In the genomic region with DNA sequence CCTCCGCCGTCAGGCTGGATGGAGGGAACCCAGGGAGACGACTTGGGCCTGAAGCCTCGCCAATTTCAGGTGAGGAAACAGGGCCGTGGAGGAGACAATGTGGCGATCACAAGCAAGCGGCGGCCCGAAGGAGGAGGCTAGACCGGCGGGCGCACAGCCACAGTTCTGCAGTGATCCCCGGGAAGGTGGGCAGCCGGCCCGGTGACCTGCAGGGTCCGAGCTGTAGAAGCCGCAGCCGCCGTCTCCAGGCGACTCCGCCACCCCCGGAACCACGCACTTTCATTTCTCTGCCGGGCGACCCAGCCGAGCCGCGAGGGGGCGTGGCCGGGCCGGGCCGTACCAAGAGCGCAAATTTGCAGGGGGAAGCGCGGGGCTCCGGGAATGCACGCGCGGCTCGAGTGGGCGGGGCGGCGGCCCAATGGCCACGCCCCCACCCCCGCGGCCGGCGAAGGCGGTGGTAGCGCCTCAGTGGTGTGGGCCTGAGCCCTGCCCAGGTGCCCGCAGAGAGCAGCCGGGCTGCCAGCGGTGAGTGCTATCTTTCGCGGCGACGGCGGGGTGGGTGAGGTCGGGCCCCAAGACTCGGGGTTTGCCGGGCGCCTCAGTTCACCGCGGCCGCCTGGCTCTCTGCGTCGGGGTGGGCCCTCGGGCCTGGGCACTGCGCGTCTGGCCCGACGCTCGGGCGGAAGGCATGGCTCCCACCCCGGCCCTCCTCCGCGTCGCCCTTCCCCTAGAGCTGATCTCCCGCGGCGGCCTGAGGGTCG, we compare ENCODE assay signal across 1 cellular context.
TF ChIP-seq lines count a peak whose summit lies in the region.

POR (plus strand) TSS at position 501 of the 761 bp plus-strand sequence. CDS start 38,847 bp downstream, outside the sequence.

TF ChIP-seq in K562, 482 proteins besides CTCF, POLR2A, EP300 and RAD21 (continued from another document):
- TF ChIP-seq, protein P1, sequence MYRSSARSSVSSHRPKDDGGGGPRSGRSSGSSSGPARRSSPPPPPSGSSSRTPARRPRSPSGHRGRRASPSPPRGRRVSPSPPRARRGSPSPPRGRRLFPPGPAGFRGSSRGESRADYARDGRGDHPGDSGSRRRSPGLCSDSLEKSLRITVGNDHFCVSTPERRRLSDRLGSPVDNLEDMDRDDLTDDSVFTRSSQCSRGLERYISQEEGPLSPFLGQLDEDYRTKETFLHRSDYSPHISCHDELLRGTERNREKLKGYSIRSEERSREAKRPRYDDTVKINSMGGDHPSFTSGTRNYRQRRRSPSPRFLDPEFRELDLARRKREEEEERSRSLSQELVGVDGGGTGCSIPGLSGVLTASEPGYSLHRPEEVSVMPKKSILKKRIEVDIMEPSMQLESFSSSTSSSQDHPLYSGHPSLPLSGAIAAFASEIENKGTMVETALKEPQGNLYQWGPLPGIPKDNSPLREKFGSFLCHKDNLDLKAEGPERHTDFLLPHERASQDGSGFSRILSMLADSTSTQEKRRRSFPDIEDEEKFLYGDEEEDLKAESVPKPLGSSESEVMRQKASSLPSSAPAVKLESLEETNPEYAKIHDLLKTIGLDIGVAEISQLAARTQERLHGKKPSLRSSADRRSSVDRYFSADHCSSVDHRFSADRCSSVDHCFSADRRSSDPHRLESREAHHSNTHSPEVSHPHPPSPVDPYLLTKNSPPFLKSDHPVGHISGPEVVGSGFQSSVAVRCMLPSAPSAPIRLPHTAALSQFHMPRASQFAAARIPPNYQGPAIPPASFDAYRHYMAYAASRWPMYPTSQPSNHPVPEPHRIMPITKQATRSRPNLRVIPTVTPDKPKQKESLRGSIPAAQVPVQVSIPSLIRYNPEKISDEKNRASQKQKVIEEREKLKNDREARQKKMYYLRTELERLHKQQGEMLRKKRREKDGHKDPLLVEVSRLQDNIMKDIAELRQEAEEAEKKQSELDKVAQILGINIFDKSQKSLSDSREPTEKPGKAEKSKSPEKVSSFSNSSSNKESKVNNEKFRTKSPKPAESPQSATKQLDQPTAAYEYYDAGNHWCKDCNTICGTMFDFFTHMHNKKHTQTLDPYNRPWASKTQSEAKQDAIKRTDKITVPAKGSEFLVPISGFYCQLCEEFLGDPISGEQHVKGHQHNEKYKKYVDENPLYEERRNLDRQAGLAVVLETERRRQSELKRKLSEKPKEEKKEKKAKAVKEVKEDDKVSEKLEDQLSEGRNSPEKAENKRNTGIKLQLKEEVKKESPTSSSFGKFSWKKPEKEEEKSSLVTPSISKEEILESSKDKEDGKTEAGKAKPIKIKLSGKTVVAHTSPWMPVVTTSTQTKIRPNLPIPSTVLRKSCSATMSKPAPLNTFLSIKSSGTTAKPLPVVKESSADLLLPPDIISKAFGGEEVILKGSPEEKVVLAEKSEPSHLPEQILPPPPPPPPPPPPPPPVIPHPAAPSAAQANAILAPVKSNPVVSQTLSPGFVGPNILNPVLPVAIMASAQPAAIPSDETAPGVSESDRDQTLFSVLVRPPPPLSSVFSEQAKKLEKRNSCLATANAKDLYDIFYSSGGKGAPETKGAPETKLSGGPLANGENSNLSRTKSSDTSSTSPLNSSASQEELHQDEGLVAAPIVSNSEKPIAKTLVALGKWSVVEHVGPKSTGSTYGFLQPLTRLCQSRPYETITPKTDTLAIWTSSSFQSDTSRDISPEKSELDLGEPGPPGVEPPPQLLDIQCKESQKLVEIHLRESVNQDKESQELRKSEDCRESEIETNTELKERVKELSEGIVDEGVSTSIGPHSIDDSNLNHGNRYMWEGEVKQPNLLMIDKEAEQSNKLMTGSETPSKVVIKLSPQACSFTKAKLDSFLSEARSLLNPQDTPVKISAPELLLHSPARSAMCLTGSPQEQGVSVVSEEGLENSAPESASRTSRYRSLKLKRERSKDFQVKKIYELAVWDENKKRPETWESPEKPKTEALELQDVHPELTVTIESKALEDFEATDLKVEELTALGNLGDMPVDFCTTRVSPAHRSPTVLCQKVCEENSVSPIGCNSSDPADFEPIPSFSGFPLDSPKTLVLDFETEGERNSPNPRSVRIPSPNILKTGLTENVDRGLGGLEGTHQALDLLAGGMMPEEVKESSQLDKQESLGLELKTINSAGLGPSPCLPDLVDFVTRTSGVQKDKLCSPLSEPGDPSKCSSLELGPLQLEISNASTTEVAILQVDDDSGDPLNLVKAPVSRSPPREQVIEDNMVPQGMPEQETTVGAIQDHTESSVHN (IDR thresholded peaks at IDR 0.05; ENCODE audit: borderline replicate concordance in 1 of 2, low read depth in 1 of 2) = no peak
- peak; percentile 34; the same call in 1 of the 2 replicates for TF ChIP-seq ZNF12 (CRISPR knock-in tag; IDR thresholded peaks at IDR 0.05)
- peak; percentile 74 to 79 for TF ChIP-seq NRF1 (conservative IDR thresholded peaks at IDR 0.05 in 1 of 2, IDR thresholded peaks at IDR 0.05 in 1 of 2)
